8 cellular contexts compared by ENCODE assay signal in the genomic region with DNA sequence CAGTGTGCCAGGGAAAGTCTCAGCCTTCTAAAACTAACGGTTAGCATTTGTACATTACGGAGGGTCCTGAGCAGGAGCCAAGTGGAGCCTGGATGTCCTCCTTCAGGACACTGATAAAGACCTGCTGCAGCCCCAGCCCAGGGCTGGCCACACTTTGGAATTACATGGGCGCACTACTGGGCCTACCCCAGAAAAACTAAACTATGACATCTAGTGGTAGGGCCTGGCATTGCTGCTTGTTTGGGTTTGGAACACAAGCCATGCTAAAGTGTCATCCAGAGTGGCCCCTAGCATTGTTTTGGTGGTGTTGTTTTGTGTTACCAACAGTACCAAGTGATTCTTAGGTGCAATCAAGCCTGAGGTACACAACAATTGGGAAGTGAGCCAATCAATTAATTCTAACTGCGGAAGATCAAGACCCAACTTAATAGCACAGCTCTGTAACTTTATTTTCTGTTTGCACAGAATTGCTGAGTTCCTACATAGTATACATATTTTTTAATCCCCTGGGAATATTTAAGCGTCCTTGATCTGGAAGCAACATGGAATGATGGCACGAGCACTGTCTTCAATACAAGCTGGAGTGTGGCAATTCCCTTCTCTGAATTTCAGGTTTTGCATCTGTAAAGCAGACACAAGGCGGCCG.
DNase-seq lines count a peak whose midpoint lies in the region; ATAC-seq and TF ChIP-seq lines count a peak whose summit lies in the region.

No MANE protein-coding gene starts in this region.

- no peaks in the 10 kb centered on the region for H3K36me3 ChIP-seq in right atrium auricular region

- H3K4me3 Mint-ChIP-seq in activated naive CD8-positive, alpha-beta T cell treated with anti-CD3 and anti-CD28 coated beads, Interleukin-2, amount 50 U/mL, for 24 hours: no peak overlapping the region

- no peaks in the 10 kb centered on the region for H3K9me3 ChIP-seq in right atrium auricular region

- H3K4me1 Mint-ChIP-seq in activated naive CD8-positive, alpha-beta T cell treated with anti-CD3 and anti-CD28 coated beads, Interleukin-2, amount 50 U/mL, for 24 hours: peaks cover 13% of the 10 kb centered on the region

- no peak overlapping the region for H3K27ac ChIP-seq in right atrium auricular region

- H3K4me1 ChIP-seq in right atrium auricular region: peaks cover 0 to 19% of the 10 kb centered on the region in 2 donors

- H3K27ac Mint-ChIP-seq in activated naive CD8-positive, alpha-beta T cell treated with anti-CD3 and anti-CD28 coated beads, Interleukin-2, amount 50 U/mL, for 24 hours: no peak overlapping the region

- H3K36me3 Mint-ChIP-seq in activated naive CD8-positive, alpha-beta T cell treated with anti-CD3 and anti-CD28 coated beads, Interleukin-2, amount 50 U/mL, for 24 hours (ENCODE audit: low read depth): no peaks in the 10 kb centered on the region

- DNase-seq in CD1c-positive myeloid dendritic cell (ENCODE audit: extremely low spot score): peak; percentile 13
- DNase-seq in NCI-H2171 treated with DMSO at 0.1 percent for 48 hours (lab: John Stamatoyannopoulos, UW): peak; percentile 54
- peak; percentile 50 for DNase-seq in activated naive CD8-positive, alpha-beta T cell treated with anti-CD3 and anti-CD28 coated beads, Interleukin-2, amount 50 U/mL, for 24 hours
- peak; percentile 73 for DNase-seq in right atrium auricular region (ENCODE audit: low spot score)
- no peak for DNase-seq in retinal pigment epithelial cell (ENCODE audit: low read depth)
- no peak for DNase-seq in NCI-H774 (lab: John Stamatoyannopoulos, UW)
- DNase-seq in mesenteric fat pad (ENCODE audit: low spot score): no peak

- TF ChIP-seq CTCF in right atrium auricular region (IDR thresholded peaks at IDR 0.05) (peak; percentile 90 to 95), retinal pigment epithelial cell (conservative IDR thresholded peaks at IDR 0.05; ENCODE audit: low read depth, low read length) (peak; percentile 78)

- peak; percentile 58 for ATAC-seq in GM18858 (IDR thresholded peaks at IDR 0.05; ENCODE audit: unreplicated experiment)
- ATAC-seq in activated naive CD8-positive, alpha-beta T cell treated with anti-CD3 and anti-CD28 coated beads, Interleukin-2, amount 50 U/mL, for 24 hours: no peak

- no peaks in the 10 kb centered on the region for H3K9me3 Mint-ChIP-seq in activated naive CD8-positive, alpha-beta T cell treated with anti-CD3 and anti-CD28 coated beads, Interleukin-2, amount 50 U/mL, for 24 hours

- H3K4me3 ChIP-seq in right atrium auricular region: no peak overlapping the region
- H3K4me3 ChIP-seq in retinal pigment epithelial cell (ENCODE audit: low read length): no peak overlapping the region

- no peaks in the 10 kb centered on the region for H3K27me3 ChIP-seq in right atrium auricular region

- no peaks in the 10 kb centered on the region for H3K27me3 Mint-ChIP-seq in activated naive CD8-positive, alpha-beta T cell treated with anti-CD3 and anti-CD28 coated beads, Interleukin-2, amount 50 U/mL, for 24 hours

Comparison
In these comparisons a context has a peak if more than half of its experiments do, and no peak if none do; other contexts are left out.
1. DNase-seq: peak in CD1c-positive myeloid dendritic cell (single experiment), NCI-H2171 treated with DMSO at 0.1 percent for 48 hours (single experiment), activated naive CD8-positive, alpha-beta T cell treated with anti-CD3 and anti-CD28 coated beads, Interleukin-2, amount 50 U/mL, for 24 hours (single experiment) and right atrium auricular region (single experiment); none in retinal pigment epithelial cell (single experiment), NCI-H774 (single experiment) and mesenteric fat pad (single experiment).